ENCODE assay signal across 29 cellular contexts in genomic region chr17:81258292-81258691, GRCh38. TPM values are rescaled to one million over a fixed set of nuclear protein-coding genes. Genes with fewer than 3 reads are reported as not detected.
DNase-seq lines count a peak whose midpoint lies in the region; ATAC-seq, FAIRE-seq and TF ChIP-seq lines count a peak whose summit lies in the region.
"Had no signal": no experiment of that assay in that cellular context is flagged by ENCODE, and none has a peak within 500 bp of the region (broad histone marks: within the 10 kb centered on the region; RNA-seq: fewer than 3 reads in every experiment).

No MANE protein-coding gene starts in this region.

- no peak for FAIRE-seq in K562 (lab: Jason Lieb, UNC)
- FAIRE-seq: A204.1 had no signal

- no peaks in the 10 kb centered on the region for H4K20me1 ChIP-seq in H9 (ENCODE audit: control insufficient read depth, insufficient read depth, insufficient read length)
- no peaks in the 10 kb centered on the region; the same call in 1 of the 2 replicates for H4K20me1 ChIP-seq in K562 (replicated peaks; ENCODE audit: control insufficient read depth, insufficient read depth, low read length)

- no peaks in the 10 kb centered on the region for H3K27me3 ChIP-seq in H9 (ENCODE audit: insufficient read depth, low read length)
- H3K27me3 ChIP-seq in K562 (ENCODE audit: control insufficient read depth in 2 of 2, insufficient read depth in 2 of 2, low read length in 2 of 2): no peaks in the 10 kb centered on the region
- no peaks in the 10 kb centered on the region for H3K27me3 ChIP-seq in thyroid gland
- H3K27me3 ChIP-seq: adrenal gland had no signal

- H2AFZ ChIP-seq in H9 (ENCODE audit: low read length) (no peak overlapping the region), K562 (ENCODE audit: low read depth, low read length) (no peak overlapping the region)

- H2AK5ac ChIP-seq in H9 (ENCODE audit: insufficient read length, low read length): no peak overlapping the region

- no peak overlapping the region for H3K18ac ChIP-seq in H9 (ENCODE audit: insufficient read length, low read depth, low read length)

- in situ Hi-C loops in K562 (cut with MboI): no loop called here

- POLR2A ChIA-PET in AG04449 (lab: Yijun Ruan, JAX) (interaction anchor here (1.1 kb wide), 1 partner anchor 248 kb away, joined by 3 read pairs; no protein-coding TSS in a partner anchor), K562 (lab: Yijun Ruan, JAX) (no interaction called here)

- H3K14ac ChIP-seq in H9 (ENCODE audit: insufficient read depth, low read length): no peak overlapping the region

- no peak overlapping the region for H2BK120ac ChIP-seq in H9 (ENCODE audit: low read depth, low read length, poor library complexity, severe bottlenecking)

- TF ChIP-seq POLR2A in K562 (conservative IDR thresholded peaks at IDR 0.05): no peak
- no peak for TF ChIP-seq POLR2A in thyroid gland (IDR thresholded peaks at IDR 0.05)

- no peak overlapping the region for H3K4me3 Mint-ChIP-seq in H9
- no peak overlapping the region for H3K4me3 Mint-ChIP-seq in nephron
- H3K4me3 Mint-ChIP-seq: activated CD4-positive, alpha-beta memory T cell treated with anti-CD3 and anti-CD28 coated beads, Interleukin-2, amount 10 ng/mL, durations not matched to agents 7 days and 5 days; activated naive CD4-positive, alpha-beta T cell treated with anti-CD3 and anti-CD28 coated beads, Interleukin-2, amount 10 ng/mL, durations not matched to agents 7 days and 5 days; activated T-helper 17 cell treated with anti-CD3 and anti-CD28 coated beads, Interleukin-2, amount 50 U/mL, for 72 hours; CD8-positive, alpha-beta T cell; mesothelial cell of epicardium; stimulated activated memory B cell treated with anti-CD40 and anti-IgM and Interleukin-4, amounts not matched to agents 10 μg/mL and 1 μg/mL and 100 μg/mL, for 72 hours had no signal

- H3K23ac ChIP-seq in H9 (ENCODE audit: insufficient read length, low read depth, low read length): no peak overlapping the region

- H3K4me2 ChIP-seq in H9 (ENCODE audit: insufficient read depth, insufficient read length, low read length) (no peak overlapping the region), K562 (ENCODE audit: insufficient read depth, low read length) (no peak overlapping the region)

- no peak overlapping the region for H3T11ph ChIP-seq in H9 (ENCODE audit: low read length)

- H3K23me2 ChIP-seq in H9 (ENCODE audit: insufficient read length, low read depth, low read length, poor library complexity, severe bottlenecking): no peaks in the 10 kb centered on the region

- H3K9ac ChIP-seq in H9 (ENCODE audit: extremely low read depth, insufficient read length, low read length): no peak overlapping the region
- H3K9ac ChIP-seq in K562 (ENCODE audit: insufficient read depth in 1 of 2, low read depth in 2 of 2, low read length in 2 of 2): peak overlapping the region in 1 of 2 experiments; percentile 58; a peak in 2 of 4 replicates

- intact Hi-C loops in K562 (cut with micrococcal nuclease) (no loop called here), thyroid gland (cut with DNase I) (no loop called here)

- no peak overlapping the region for H3K4me3 ChIP-seq in AG04449 (ENCODE audit: low read depth, low read length)
- H3K4me3 ChIP-seq in K562: no peak overlapping the region
- no peak overlapping the region for H3K4me3 ChIP-seq in thyroid gland (replicated peaks in 1 of 3)
- H3K4me3 ChIP-seq: adrenal gland, skin epidermis had no signal

- H3K9me3 ChIP-seq in H9 (ENCODE audit: control insufficient read depth, low read depth, low read length) (no peaks in the 10 kb centered on the region), K562 (replicated peaks; ENCODE audit: control insufficient read depth, insufficient read depth, low read depth, low read length) (no peaks in the 10 kb centered on the region), thyroid gland (no peaks in the 10 kb centered on the region)
- H3K9me3 ChIP-seq: adrenal gland had no signal

- no peak for TF ChIP-seq RAD21 in K562 (CRISPR knock-in tag; conservative IDR thresholded peaks at IDR 0.05 in 1 of 2, IDR thresholded peaks at IDR 0.05 in 1 of 2)

- H3K4me1 Mint-ChIP-seq in H9: peaks cover 8 to 10% of the 10 kb centered on the region in 2 experiments; a peak in 3 of 4 replicates
- H3K4me1 Mint-ChIP-seq in nephron: peaks cover 16% of the 10 kb centered on the region
- H3K4me1 Mint-ChIP-seq: activated naive CD4-positive, alpha-beta T cell treated with anti-CD3 and anti-CD28 coated beads, Interleukin-2, amount 10 ng/mL, durations not matched to agents 7 days and 5 days had no signal

- H3K79me1 ChIP-seq in H9 (ENCODE audit: insufficient read depth, low read depth, low read length, poor library complexity, severe bottlenecking): no peaks in the 10 kb centered on the region

- no peak overlapping the region for H2BK15ac ChIP-seq in H9 (ENCODE audit: low read depth, low read length)

- H3K36me3 Mint-ChIP-seq in H9 (ENCODE audit: insufficient read depth in 1 of 3, low read depth in 3 of 3) (peaks cover 6 to 14% (median 10%) of the 10 kb centered on the region in 3 experiments; a peak in 6 of 7 replicates), nephron (ENCODE audit: low read depth) (peaks cover 10% of the 10 kb centered on the region)

- H3K27me3 Mint-ChIP-seq in H9 (ENCODE audit: low read depth) (no peaks in the 10 kb centered on the region), nephron (ENCODE audit: low read depth) (peaks cover 9% of the 10 kb centered on the region)
- H3K27me3 Mint-ChIP-seq: activated CD4-positive, alpha-beta memory T cell treated with anti-CD3 and anti-CD28 coated beads, Interleukin-2, amount 10 ng/mL, durations not matched to agents 7 days and 5 days; activated naive CD4-positive, alpha-beta T cell treated with anti-CD3 and anti-CD28 coated beads, Interleukin-2, amount 10 ng/mL, durations not matched to agents 7 days and 5 days; activated T-helper 17 cell treated with anti-CD3 and anti-CD28 coated beads, Interleukin-2, amount 50 U/mL, for 72 hours; stimulated activated memory B cell treated with anti-CD40 and anti-IgM and Interleukin-4, amounts not matched to agents 10 μg/mL and 1 μg/mL and 100 μg/mL, for 72 hours had no signal

- peak; percentile 32; the same call in 1 of the 3 replicates for ATAC-seq in K562
- ATAC-seq in GM18907 (IDR thresholded peaks at IDR 0.05; ENCODE audit: unreplicated experiment): no peak
- ATAC-seq: activated T-helper 17 cell treated with anti-CD3 and anti-CD28 coated beads, Interleukin-2, amount 50 U/mL, for 72 hours; CD8-positive, alpha-beta T cell; PC-3; stimulated activated memory B cell treated with anti-CD40 and anti-IgM and Interleukin-4, amounts not matched to agents 10 μg/mL and 1 μg/mL and 100 μg/mL, for 72 hours had no signal

- H4K8ac ChIP-seq in H9 (replicated peaks; ENCODE audit: insufficient read length, low read depth, low read length): no peak overlapping the region

- H3K9me1 ChIP-seq in K562 (ENCODE audit: control insufficient read depth, insufficient read depth, low read length): no peaks in the 10 kb centered on the region

- no peaks in the 10 kb centered on the region for H3K4me1 ChIP-seq in H9 (ENCODE audit: insufficient read depth, low read length)
- peaks cover 0 to 46% of the 10 kb centered on the region in 2 experiments; a peak in 2 of 5 replicates for H3K4me1 ChIP-seq in K562 (replicated peaks in 1 of 2; ENCODE audit: control insufficient read depth in 2 of 2, insufficient read depth in 2 of 2, low read length in 2 of 2)
- peaks cover 31 to 33% of the 10 kb centered on the region in 2 donors for H3K4me1 ChIP-seq in thyroid gland

- no peak overlapping the region for H4K5ac ChIP-seq in H9 (ENCODE audit: insufficient read length, low read depth, low read length)

- WGBS in H9 (ENCODE audit: extremely low coverage, insufficient read length, low lambda C conversion rate): no CpG with 5 or more reads among the region's 20 CpGs
- WGBS in K562 (ENCODE audit: insufficient coverage, low coverage, missing lambda C conversion rate): 86% methylated on average over 18 of the region's 20 CpGs
- WGBS in thyroid gland, 2 donors: 90 to 100% methylated on average over 14 to 20 of the region's 20 CpGs

- H4K91ac ChIP-seq in H9 (ENCODE audit: insufficient read length, low read depth, low read length): no peak overlapping the region

- no peak overlapping the region for H3K27ac Mint-ChIP-seq in H9
- H3K27ac Mint-ChIP-seq in nephron: peak overlapping the region in 1 of 3 experiments; percentile 56
- H3K27ac Mint-ChIP-seq: activated CD4-positive, alpha-beta memory T cell treated with anti-CD3 and anti-CD28 coated beads, Interleukin-2, amount 10 ng/mL, durations not matched to agents 7 days and 5 days; activated naive CD4-positive, alpha-beta T cell treated with anti-CD3 and anti-CD28 coated beads, Interleukin-2, amount 10 ng/mL, durations not matched to agents 7 days and 5 days; activated T-helper 17 cell treated with anti-CD3 and anti-CD28 coated beads, Interleukin-2, amount 50 U/mL, for 72 hours; CD8-positive, alpha-beta T cell; mesothelial cell of epicardium; stimulated activated memory B cell treated with anti-CD40 and anti-IgM and Interleukin-4, amounts not matched to agents 10 μg/mL and 1 μg/mL and 100 μg/mL, for 72 hours had no signal

- no peak overlapping the region for H3K4ac ChIP-seq in H9 (ENCODE audit: low read depth, low read length)

- CTCF ChIA-PET in AG04449 (lab: Yijun Ruan, JAX): interaction anchor here (0.8 to 11.6 kb wide), 5 partner anchors 9 to 223 kb away, joined by 3 to 188 read pairs (median 5); partner anchors contain the start of gene BAHCC1
- CTCF ChIA-PET in K562 (lab: Yijun Ruan, JAX; ENCODE audit: low intra/inter-chr PET ratio): no interaction called here

- no peak for TF ChIP-seq EP300 in K562 (IDR thresholded peaks at IDR 0.05; ENCODE audit: low read length)

- H2BK12ac ChIP-seq in H9 (ENCODE audit: insufficient read length, low read depth, low read length): no peak overlapping the region

- H3K27ac ChIP-seq in H9 (ENCODE audit: insufficient read length, low read depth, low read length) (no peak overlapping the region), K562 (ENCODE audit: extremely low read depth, low read depth, low read length) (no peak overlapping the region), thyroid gland (no peak overlapping the region)
- H3K27ac ChIP-seq: adrenal gland, skin epidermis had no signal

- no peak overlapping the region for H3K56ac ChIP-seq in H9 (ENCODE audit: insufficient read length, low read depth, low read length)

- H3K36me3 ChIP-seq in K562 (ENCODE audit: control insufficient read depth, insufficient read depth, low read length) (peaks cover 46% of the 10 kb centered on the region; the same call in 2 of the 3 replicates), thyroid gland (peaks cover 29 to 34% of the 10 kb centered on the region in 2 donors)

- no peak overlapping the region for H2BK20ac ChIP-seq in H9 (ENCODE audit: low read depth, low read length, poor library complexity, severe bottlenecking)

- H2BK5ac ChIP-seq in H9 (ENCODE audit: insufficient read length, low read length): no peak overlapping the region

- no peaks in the 10 kb centered on the region for H3K79me2 ChIP-seq in H9 (ENCODE audit: insufficient read depth, low read length)
- H3K79me2 ChIP-seq in K562 (ENCODE audit: control insufficient read depth, insufficient read depth, low read length): no peaks in the 10 kb centered on the region

- TF ChIP-seq CTCF in AG04449 (IDR thresholded peaks at IDR 0.05; ENCODE audit: insufficient read depth, low read length, missing control alignments) (peak; percentile 8), H9 (conservative IDR thresholded peaks at IDR 0.05) (peak; percentile 42), K562 (IDR thresholded peaks at IDR 0.05 in 2 of 3, conservative IDR thresholded peaks at IDR 0.05 in 1 of 3; ENCODE audit: insufficient read depth in 2 of 3, low read depth in 1 of 3, low read length in 3 of 3) (peak in 1 of 3 experiments; percentile 41; a peak in 2 of 6 replicates), nephron (IDR thresholded peaks at IDR 0.05; ENCODE audit: unreplicated experiment in 3 of 3) (peak; percentile 34 to 58 (median 56)), thyroid gland (IDR thresholded peaks at IDR 0.05) (no peak)

- no TSS peak for BruUV-seq in K562 (replicated peaks; lab: Mats Ljungman, UMichigan)

- H3K9me3 Mint-ChIP-seq in H9: no peaks in the 10 kb centered on the region; a peak in 1 of 5 replicates
- H3K9me3 Mint-ChIP-seq in nephron: no peaks in the 10 kb centered on the region
- H3K9me3 Mint-ChIP-seq: activated CD4-positive, alpha-beta memory T cell treated with anti-CD3 and anti-CD28 coated beads, Interleukin-2, amount 10 ng/mL, durations not matched to agents 7 days and 5 days; activated naive CD4-positive, alpha-beta T cell treated with anti-CD3 and anti-CD28 coated beads, Interleukin-2, amount 10 ng/mL, durations not matched to agents 7 days and 5 days; activated T-helper 17 cell treated with anti-CD3 and anti-CD28 coated beads, Interleukin-2, amount 50 U/mL, for 72 hours; CD8-positive, alpha-beta T cell; mesothelial cell of epicardium; stimulated activated memory B cell treated with anti-CD40 and anti-IgM and Interleukin-4, amounts not matched to agents 10 μg/mL and 1 μg/mL and 100 μg/mL, for 72 hours had no signal

- no peak for DNase-seq in AG04449 (ENCODE audit: low read depth, low spot score)
- DNase-seq in H9: peak; percentile 73
- no peak for DNase-seq in K562 (ENCODE audit: extremely low read depth in 1 of 4, low spot score in 3 of 4)
- no peak for DNase-seq in thyroid gland
- DNase-seq in HCEC 1CT: no peak
- DNase-seq in anterior cingulate cortex (lab: John Stamatoyannopoulos, UW): no peak
- DNase-seq: activated CD4-positive, alpha-beta memory T cell treated with anti-CD3 and anti-CD28 coated beads, Interleukin-2, amount 10 ng/mL, durations not matched to agents 7 days and 5 days; activated CD4-positive, alpha-beta T cell treated with anti-CD3 and anti-CD28 coated beads for 1 hour; activated CD8-positive, alpha-beta memory T cell treated with anti-CD3 and anti-CD28 coated beads, Interleukin-2, amount 50 U/mL, for 48 hours; activated naive CD4-positive, alpha-beta T cell treated with anti-CD3 and anti-CD28 coated beads, Interleukin-2, amount 10 ng/mL, durations not matched to agents 7 days and 5 days; adrenal gland; AML-193; CD8-positive, alpha-beta T cell; islet precursor cell; Karpas-422; NCI-H1436 treated with DMSO at 0.1 percent for 48 hours; NCI-H2081 treated with DMSO at 0.1 percent for 48 hours; NCI-H2227 treated with DMSO at 0.1 percent for 48 hours; NCI-H526 treated with DMSO at 0.1 percent for 48 hours; NK-92 treated with Interleukin-12 subunit alpha and Interleukin-12 subunit beta, amount 100 ng/mL, for 24 hours; PC-3; T-helper 2 cell had no signal

RNA-seq across cellular contexts. Expression of gene NDUFAF8, which starts 19.2 kb away (rescaled TPM):
- total RNA-seq in H9 (2021): 53.1 and 60.1 TPM in 2 replicates
- total RNA-seq in K562 (2011; cell fraction: chromatin; rRNA removed; ENCODE audit: low replicate concordance): 68.1 and 75.3 TPM in 2 replicates
- total RNA-seq in K562 (2011; cell fraction: nucleolus; rRNA removed): 29.2 and 40.8 TPM in 2 replicates
- total RNA-seq in K562 (2011; cell fraction: nucleoplasm; rRNA removed): 60.6 and 70.4 TPM in 2 replicates
- 107 and 136 TPM in 2 replicates for total RNA-seq in K562 (2014; rRNA removed)
- total RNA-seq in K562 (2014; rRNA removed; fragmentation: Illumina TruSeq; extraction: Trizol): 102 and 107 TPM in 2 replicates
- 84.5 and 90.0 TPM in 2 replicates for total RNA-seq in K562 (2015; rRNA removed; fragmentation: Illumina TruSeq; extraction: Trizol)
- total RNA-seq in K562 (2021): 83.7 and 87.1 TPM in 2 replicates
- polyA plus RNA-seq in K562 (2011; rRNA removed): 88.8 and 116 TPM in 2 replicates
- 77.7 and 122 TPM in 2 replicates for polyA plus RNA-seq in K562 (2011; cell fraction: cytosol; rRNA removed)
- polyA plus RNA-seq in K562 (2011; cell fraction: nucleus; rRNA removed): 40.8 and 50.9 TPM in 2 replicates
- polyA plus RNA-seq in K562 (2012): 37.9 and 163 TPM in 2 replicates
- polyA plus RNA-seq in K562 (2014; fragmentation: Illumina TruSeq; extraction: Trizol): 33.5 and 44.1 TPM in 2 replicates
- 10 to 100 TPM; 13.5 to 17.4 TPM for polyA plus RNA-seq in K562 (2014; fragmentation: Nextera tagmentation; extraction: Ambion mirVana)
- 138 and 144 TPM in 2 replicates for polyA plus RNA-seq in K562 (2014; rRNA removed)
- 36.1 and 37.7 TPM in 2 replicates for polyA minus RNA-seq in K562 (2011; rRNA and poly(A)+ RNA removed)
- polyA minus RNA-seq in K562 (2011; cell fraction: cytosol; rRNA and poly(A)+ RNA removed): 4.4 and 14.6 TPM in 2 replicates
- polyA minus RNA-seq in K562 (2011; cell fraction: nucleus; rRNA and poly(A)+ RNA removed): 11.4 and 14.2 TPM in 2 replicates
- 100 to 1,000 TPM in 1 of 4 donors, 10 to 100 TPM in 3; 17.0 to 107 (median 53.7) TPM for total RNA-seq in thyroid gland

RNA-seq across cellular contexts. Expression of gene TEPSIN, which starts 19.4 kb away (rescaled TPM):
- total RNA-seq in H9 (2021): 36.2 and 38.8 TPM in 2 replicates
- 40.8 and 141 TPM in 2 replicates for total RNA-seq in K562 (2011; cell fraction: chromatin; rRNA removed; ENCODE audit: low replicate concordance)
- total RNA-seq in K562 (2011; cell fraction: nucleolus; rRNA removed): 87.2 and 95.9 TPM in 2 replicates
- 46.2 and 50.4 TPM in 2 replicates for total RNA-seq in K562 (2011; cell fraction: nucleoplasm; rRNA removed)
- total RNA-seq in K562 (2014; rRNA removed): 10.0 and 18.0 TPM in 2 replicates
- total RNA-seq in K562 (2014; rRNA removed; fragmentation: Illumina TruSeq; extraction: Trizol): 1.8 and 2.1 TPM in 2 replicates
- total RNA-seq in K562 (2015; rRNA removed; fragmentation: Illumina TruSeq; extraction: Trizol): 5.1 and 5.7 TPM in 2 replicates
- 24.8 and 29.8 TPM in 2 replicates for total RNA-seq in K562 (2021)
- polyA plus RNA-seq in K562 (2011; rRNA removed): 6.6 and 9.8 TPM in 2 replicates
- polyA plus RNA-seq in K562 (2011; cell fraction: cytosol; rRNA removed): 8.0 and 15.3 TPM in 2 replicates
- polyA plus RNA-seq in K562 (2011; cell fraction: nucleus; rRNA removed): 105 and 184 TPM in 2 replicates
- 12.5 and 21.3 TPM in 2 replicates for polyA plus RNA-seq in K562 (2012)
- polyA plus RNA-seq in K562 (2014; fragmentation: Illumina TruSeq; extraction: Trizol): 5.3 and 7.2 TPM in 2 replicates
- under 1 TPM; 0.80 to 0.81 TPM for polyA plus RNA-seq in K562 (2014; fragmentation: Nextera tagmentation; extraction: Ambion mirVana)
- 15.2 and 22.7 TPM in 2 replicates for polyA plus RNA-seq in K562 (2014; rRNA removed)
- polyA minus RNA-seq in K562 (2011; rRNA and poly(A)+ RNA removed): 3.7 and 4.7 TPM in 2 replicates
- polyA minus RNA-seq in K562 (2011; cell fraction: cytosol; rRNA and poly(A)+ RNA removed): 4.6 and 6.4 TPM in 2 replicates
- polyA minus RNA-seq in K562 (2011; cell fraction: nucleus; rRNA and poly(A)+ RNA removed): 37.2 and 42.8 TPM in 2 replicates
- 10 to 100 TPM; 37.9 to 82.2 (median 64.9) TPM for total RNA-seq in thyroid gland

RNA-seq across cellular contexts. Expression of gene CEP131, which starts 35.5 kb away (rescaled TPM):
- total RNA-seq in H9 (2021) (16.3 and 16.5 TPM in 2 replicates), K562 (2014; rRNA removed) (18.3 and 21.2 TPM in 2 replicates), K562 (2014; rRNA removed; fragmentation: Illumina TruSeq; extraction: Trizol) (0.99 and 1.2 TPM in 2 replicates), K562 (2015; rRNA removed; fragmentation: Illumina TruSeq; extraction: Trizol) (6.3 and 8.8 TPM in 2 replicates), K562 (2021) (14.9 and 16.7 TPM in 2 replicates), thyroid gland (10 to 100 TPM in 1 of 4 donors, 1 to 10 TPM in 3; 6.9 to 12.0 (median 8.6) TPM)
- 15.6 and 46.2 TPM in 2 replicates for total RNA-seq in K562 (2011; cell fraction: chromatin; rRNA removed; ENCODE audit: low replicate concordance)
- total RNA-seq in K562 (2011; cell fraction: nucleolus; rRNA removed): 30.3 and 31.2 TPM in 2 replicates
- total RNA-seq in K562 (2011; cell fraction: nucleoplasm; rRNA removed): 11.7 and 22.0 TPM in 2 replicates
- polyA plus RNA-seq in K562 (2011; rRNA removed) (2.3 and 4.7 TPM in 2 replicates), K562 (2014; fragmentation: Illumina TruSeq; extraction: Trizol) (1.7 and 5.3 TPM in 2 replicates), K562 (2014; fragmentation: Nextera tagmentation; extraction: Ambion mirVana) (under 1 TPM; 0.24 to 0.34 TPM), K562 (2014; rRNA removed) (12.4 and 17.1 TPM in 2 replicates)
- 3.2 and 5.1 TPM in 2 replicates for polyA plus RNA-seq in K562 (2011; cell fraction: cytosol; rRNA removed)
- polyA plus RNA-seq in K562 (2011; cell fraction: nucleus; rRNA removed): 21.2 and 39.0 TPM in 2 replicates
- polyA plus RNA-seq in K562 (2012): 16.5 and 26.3 TPM in 2 replicates
- polyA minus RNA-seq in K562 (2011; rRNA and poly(A)+ RNA removed): 1.1 and 1.4 TPM in 2 replicates
- polyA minus RNA-seq in K562 (2011; cell fraction: cytosol; rRNA and poly(A)+ RNA removed): 4.2 and 7.9 TPM in 2 replicates
- 7.3 and 8.8 TPM in 2 replicates for polyA minus RNA-seq in K562 (2011; cell fraction: nucleus; rRNA and poly(A)+ RNA removed)

RNA-seq across cellular contexts. Expression of gene SLC38A10, which starts 36.8 kb away (rescaled TPM):
- total RNA-seq in H9 (2021): 43.2 and 43.8 TPM in 2 replicates
- 96.2 and 235 TPM in 2 replicates for total RNA-seq in K562 (2011; cell fraction: chromatin; rRNA removed; ENCODE audit: low replicate concordance)
- 109 and 114 TPM in 2 replicates for total RNA-seq in K562 (2011; cell fraction: nucleolus; rRNA removed)
- 104 and 132 TPM in 2 replicates for total RNA-seq in K562 (2011; cell fraction: nucleoplasm; rRNA removed)
- 35.6 and 35.8 TPM in 2 replicates for total RNA-seq in K562 (2014; rRNA removed)
- 4.3 and 5.2 TPM in 2 replicates for total RNA-seq in K562 (2014; rRNA removed; fragmentation: Illumina TruSeq; extraction: Trizol)
- total RNA-seq in K562 (2015; rRNA removed; fragmentation: Illumina TruSeq; extraction: Trizol): 15.5 and 16.1 TPM in 2 replicates
- 52.8 and 54.2 TPM in 2 replicates for total RNA-seq in K562 (2021)
- 13.1 and 18.0 TPM in 2 replicates for polyA plus RNA-seq in K562 (2011; rRNA removed)
- polyA plus RNA-seq in K562 (2011; cell fraction: cytosol; rRNA removed): 18.4 and 29.4 TPM in 2 replicates
- polyA plus RNA-seq in K562 (2011; cell fraction: nucleus; rRNA removed): 50.2 and 67.4 TPM in 2 replicates
- polyA plus RNA-seq in K562 (2012): 38.9 and 86.6 TPM in 2 replicates
- polyA plus RNA-seq in K562 (2014; fragmentation: Illumina TruSeq; extraction: Trizol): 13.8 and 24.0 TPM in 2 replicates
- polyA plus RNA-seq in K562 (2014; fragmentation: Nextera tagmentation; extraction: Ambion mirVana): under 1 TPM; 0.45 to 0.92 TPM
- 31.7 and 32.1 TPM in 2 replicates for polyA plus RNA-seq in K562 (2014; rRNA removed)
- 16.9 and 24.8 TPM in 2 replicates for polyA minus RNA-seq in K562 (2011; rRNA and poly(A)+ RNA removed)
- 54.3 and 65.3 TPM in 2 replicates for polyA minus RNA-seq in K562 (2011; cell fraction: cytosol; rRNA and poly(A)+ RNA removed)
- 28.7 and 33.2 TPM in 2 replicates for polyA minus RNA-seq in K562 (2011; cell fraction: nucleus; rRNA and poly(A)+ RNA removed)
- 100 to 1,000 TPM in 3 of 4 donors, 10 to 100 TPM in 1; 81.8 to 140 (median 121) TPM for total RNA-seq in thyroid gland

Comparison
In these comparisons a context has a peak if more than half of its experiments do, and no peak if none do; other contexts are left out.
1. CTCF ChIP-seq: peak in AG04449 (single experiment), H9 (single experiment) and nephron (3 of 3); none in thyroid gland (0 of 6).